8 cellular contexts compared by ENCODE assay signal in genomic region chr1:244863491-244864252, GRCh38. TPM values are rescaled to one million over a fixed set of nuclear protein-coding genes. Genes with fewer than 3 reads are reported as not detected.
DNase-seq lines count a peak whose midpoint lies in the region; ATAC-seq and TF ChIP-seq lines count a peak whose summit lies in the region.

No MANE protein-coding gene starts in this region.

- H3K36me3 ChIP-seq in gastroesophageal sphincter, result peaks cover 1 to 24% of the 10 kb centered on the region in 2 donors
- H3K36me3 ChIP-seq in psoas muscle (ENCODE audit: insufficient read depth in 1 of 2, low read depth in 1 of 2), result peaks cover 4 to 38% of the 10 kb centered on the region in 2 donors

- no peak for TF ChIP-seq POLR2A in gastroesophageal sphincter (IDR thresholded peaks at IDR 0.05)

- H3K4me3 ChIP-seq in gastroesophageal sphincter, result peak overlapping the region; percentile 81 to 88
- H3K4me3 ChIP-seq in psoas muscle, result peak overlapping the region; percentile 97

- H3K27me3 ChIP-seq in gastroesophageal sphincter (no peaks in the 10 kb centered on the region), psoas muscle (ENCODE audit: insufficient read depth in 3 of 3, low read length in 2 of 3) (no peaks in the 10 kb centered on the region)

- H3K4me1 ChIP-seq in gastroesophageal sphincter (peaks cover 4 to 54% (median 24%) of the 10 kb centered on the region in 3 donors), psoas muscle (peaks cover 48% of the 10 kb centered on the region)

- H3K27ac ChIP-seq in gastroesophageal sphincter, result peak overlapping the region; percentile 94 to 100 (median 98)
- H3K27ac ChIP-seq in psoas muscle, result peak overlapping the region; percentile 100

- no peak for TF ChIP-seq EP300 in gastroesophageal sphincter (IDR thresholded peaks at IDR 0.05)

- TF ChIP-seq CTCF in gastroesophageal sphincter (IDR thresholded peaks at IDR 0.05) (no peak), psoas muscle (IDR thresholded peaks at IDR 0.05) (no peak)

- intact Hi-C loops in psoas muscle (cut with DNase I), result loop anchor here (1.0 to 2.0 kb wide), 6 partner anchors 29 to 179 kb away; partner anchors contain the start of gene COX20 (in 1 of the 2)

- peak; percentile 6 for ATAC-seq in HG03342 (IDR thresholded peaks at IDR 0.05; ENCODE audit: unreplicated experiment)
- peak; percentile 2 for ATAC-seq in gastroesophageal sphincter
- ATAC-seq in psoas muscle, result peak; percentile 1 to 16 (median 6)

- DNase-seq in NCI-H748 treated with DMSO at 0.1 percent for 48 hours (lab: John Stamatoyannopoulos, UW) (peak; percentile 21), NCI-H748 (lab: John Stamatoyannopoulos, UW; ENCODE audit: unreplicated experiment) (no peak), activated T-cell treated with anti-CD3 and anti-CD28 coated beads for 4 hours (peak; percentile 29), psoas muscle (peak; percentile 58 to 75), DMS153 treated with DMSO at 0.1 percent for 48 hours (lab: John Stamatoyannopoulos, UW; ENCODE audit: unreplicated experiment) (no peak), D341Med (ENCODE audit: low spot score) (no peak)

- WGBS in gastroesophageal sphincter (ENCODE audit: low coverage in 1 of 2), 2 donors, result 0 to 1% methylated on average over 15 to 32 of the region's 92 CpGs
- WGBS in psoas muscle, 3 donors, result 0 to 1% (median 0%) methylated on average over 68 to 89 of the region's 92 CpGs

- no peaks in the 10 kb centered on the region for H3K9me3 ChIP-seq in gastroesophageal sphincter
- H3K9me3 ChIP-seq in psoas muscle, result no peaks in the 10 kb centered on the region

RNA-seq across cellular contexts. Expression of gene HNRNPU, which starts 0.7 kb away (rescaled TPM):
- total RNA-seq in gastroesophageal sphincter, result 100 to 1,000 TPM; 284 to 367 (median 323) TPM
- total RNA-seq in psoas muscle, result 100 to 1,000 TPM; 163 to 262 (median 202) TPM
- polyA plus RNA-seq in psoas muscle, result 100 to 1,000 TPM; 110 to 186 (median 139) TPM

RNA-seq across cellular contexts. Expression of gene COX20, which starts 28.2 kb away (rescaled TPM):
- 100 to 1,000 TPM in 1 of 4 donors, 10 to 100 TPM in 3; 81.7 to 120 (median 96.0) TPM for total RNA-seq in gastroesophageal sphincter
- total RNA-seq in psoas muscle, result 10 to 100 TPM; 22.6 to 35.8 (median 33.4) TPM
- polyA plus RNA-seq in psoas muscle, result 10 to 100 TPM; 53.3 to 76.8 (median 53.5) TPM

Comparison
In these comparisons a context has a peak if more than half of its experiments do, and no peak if none do; other contexts are left out.
1. DNase-seq: peak in NCI-H748 treated with DMSO at 0.1 percent for 48 hours (single experiment), activated T-cell treated with anti-CD3 and anti-CD28 coated beads for 4 hours (single experiment) and psoas muscle (2 of 2); none in NCI-H748 (single experiment), DMS153 treated with DMSO at 0.1 percent for 48 hours (single experiment) and D341Med (single experiment).
2. Peak in every context shown above with its lines, with median percentiles within 50 percentile points of each other: ATAC-seq.